ENCODE assay signal across 14 cellular contexts in the genomic region with DNA sequence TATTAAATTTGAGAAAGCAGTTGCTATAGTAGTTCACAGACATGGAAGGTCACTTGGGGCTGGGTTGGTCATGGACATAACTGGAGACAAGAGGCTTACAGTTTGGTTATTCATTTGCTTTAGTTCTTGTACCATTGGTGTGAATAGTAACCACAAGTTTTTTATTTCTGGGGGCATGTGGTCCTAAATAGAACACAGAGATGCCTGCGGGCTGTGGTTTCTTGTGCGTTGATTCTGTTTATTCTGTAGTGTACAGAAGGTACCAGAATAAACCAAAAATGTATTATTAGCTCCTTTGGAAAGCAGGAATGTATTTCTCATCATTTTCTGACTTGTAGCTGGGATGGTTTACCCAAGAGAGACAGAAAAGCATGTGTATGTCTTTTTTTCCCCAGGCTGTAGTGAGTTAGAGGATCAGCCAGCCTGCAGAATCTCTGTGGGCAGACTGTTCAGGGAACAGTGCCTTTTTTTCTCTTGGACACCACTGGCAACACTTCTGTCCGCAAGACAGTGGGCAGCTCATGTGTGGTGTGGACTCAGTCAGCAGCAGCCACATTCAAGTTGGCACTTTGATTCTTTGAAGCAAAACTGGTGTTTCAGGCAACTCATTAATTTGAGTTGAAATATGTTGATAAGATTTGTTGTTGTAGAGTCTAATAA.
A peak's percentile ranks its signal among the peaks of the same experiment; 100 is the strongest.
DNase-seq lines count a peak whose midpoint lies in the region; ATAC-seq lines count a peak whose summit lies in the region.
"Had no signal": no experiment of that assay in that cellular context is flagged by ENCODE, and none has a peak within 500 bp of the region (broad histone marks: within the 10 kb centered on the region; RNA-seq: fewer than 3 reads in every experiment).

No MANE protein-coding gene starts in this region.

- peak; percentile 81 for DNase-seq in LHCN-M2 (ENCODE audit: low read depth)
- DNase-seq in pons (ENCODE audit: low spot score): peak; percentile 51
- DNase-seq in GOT3 (lab: John Stamatoyannopoulos, UW): no peak
- DNase-seq in NCI-H1105 treated with DMSO at 0.1 percent for 48 hours (lab: John Stamatoyannopoulos, UW): no peak
- no peak for DNase-seq in cerebellum (ENCODE audit: low spot score)
- no peak for DNase-seq in H4 (ENCODE audit: low spot score)
- DNase-seq: activated CD8-positive, alpha-beta T cell treated with anti-CD3 and anti-CD28 coated beads for 36 hours; activated naive CD4-positive, alpha-beta T cell treated with Interleukin-2 at 50 U/mL for 16 hours; CD4-positive, alpha-beta memory T cell; erythroblast; stimulated activated CD4-positive, alpha-beta T cell treated with anti-CD3 and anti-CD28 coated beads, Interleukin-4, amount 100 ng/mL, for 24 hours; stimulated activated naive CD8-positive, alpha-beta T cell treated with anti-CD3 and anti-CD28 coated beads, Interleukin-15, Interleukin-2, amounts not matched to agents 100 U/mL and 50 U/mL, for 24 hours had no signal

- ATAC-seq in GM18909 (IDR thresholded peaks at IDR 0.05; ENCODE audit: poor library complexity, unreplicated experiment) (peak; percentile 89), HG02763 (IDR thresholded peaks at IDR 0.05; ENCODE audit: unreplicated experiment) (peak; percentile 57)
- ATAC-seq: activated CD8-positive, alpha-beta T cell treated with anti-CD3 and anti-CD28 coated beads for 36 hours; stimulated activated naive CD8-positive, alpha-beta T cell treated with anti-CD3 and anti-CD28 coated beads, Interleukin-15, Interleukin-2, amounts not matched to agents 100 U/mL and 50 U/mL, for 24 hours had no signal

Comparison
In these comparisons a context has a peak if more than half of its experiments do, and no peak if none do; other contexts are left out.
1. DNase-seq: peak in LHCN-M2 (single experiment) and pons (single experiment); none in GOT3 (single experiment), NCI-H1105 treated with DMSO at 0.1 percent for 48 hours (single experiment), cerebellum (single experiment) and H4 (single experiment).